Comparison of ENCODE assay signal across 1 cellular context in the genomic region with DNA sequence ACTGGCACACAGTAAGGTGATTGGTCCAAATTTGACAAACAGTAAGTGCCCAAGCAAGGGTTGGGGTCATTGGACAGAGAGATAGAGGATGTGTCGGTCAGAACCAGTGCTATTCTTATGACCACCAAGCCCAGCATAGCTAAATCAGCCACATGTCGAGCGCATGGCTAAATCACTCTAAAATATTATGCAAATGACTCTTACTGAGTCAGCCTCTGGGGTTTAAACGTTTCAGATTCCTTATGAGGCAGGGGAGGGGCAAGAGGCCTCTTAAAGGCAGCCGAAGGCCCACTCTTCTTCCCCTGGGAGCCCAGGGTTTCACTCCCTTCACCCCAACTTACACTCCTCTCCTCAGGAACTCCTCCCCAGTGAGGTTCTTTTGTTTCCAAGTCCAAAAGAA.
TF ChIP-seq lines count a peak whose summit lies in the region.

No MANE protein-coding gene starts in this region.

TF ChIP-seq in GM23338, 12 proteins besides CTCF, POLR2A, EP300 and RAD21 (continued from another document):
- no peak for TF ChIP-seq NANOG (IDR thresholded peaks at IDR 0.05; ENCODE audit: borderline replicate concordance)
- TF ChIP-seq, protein P1, sequence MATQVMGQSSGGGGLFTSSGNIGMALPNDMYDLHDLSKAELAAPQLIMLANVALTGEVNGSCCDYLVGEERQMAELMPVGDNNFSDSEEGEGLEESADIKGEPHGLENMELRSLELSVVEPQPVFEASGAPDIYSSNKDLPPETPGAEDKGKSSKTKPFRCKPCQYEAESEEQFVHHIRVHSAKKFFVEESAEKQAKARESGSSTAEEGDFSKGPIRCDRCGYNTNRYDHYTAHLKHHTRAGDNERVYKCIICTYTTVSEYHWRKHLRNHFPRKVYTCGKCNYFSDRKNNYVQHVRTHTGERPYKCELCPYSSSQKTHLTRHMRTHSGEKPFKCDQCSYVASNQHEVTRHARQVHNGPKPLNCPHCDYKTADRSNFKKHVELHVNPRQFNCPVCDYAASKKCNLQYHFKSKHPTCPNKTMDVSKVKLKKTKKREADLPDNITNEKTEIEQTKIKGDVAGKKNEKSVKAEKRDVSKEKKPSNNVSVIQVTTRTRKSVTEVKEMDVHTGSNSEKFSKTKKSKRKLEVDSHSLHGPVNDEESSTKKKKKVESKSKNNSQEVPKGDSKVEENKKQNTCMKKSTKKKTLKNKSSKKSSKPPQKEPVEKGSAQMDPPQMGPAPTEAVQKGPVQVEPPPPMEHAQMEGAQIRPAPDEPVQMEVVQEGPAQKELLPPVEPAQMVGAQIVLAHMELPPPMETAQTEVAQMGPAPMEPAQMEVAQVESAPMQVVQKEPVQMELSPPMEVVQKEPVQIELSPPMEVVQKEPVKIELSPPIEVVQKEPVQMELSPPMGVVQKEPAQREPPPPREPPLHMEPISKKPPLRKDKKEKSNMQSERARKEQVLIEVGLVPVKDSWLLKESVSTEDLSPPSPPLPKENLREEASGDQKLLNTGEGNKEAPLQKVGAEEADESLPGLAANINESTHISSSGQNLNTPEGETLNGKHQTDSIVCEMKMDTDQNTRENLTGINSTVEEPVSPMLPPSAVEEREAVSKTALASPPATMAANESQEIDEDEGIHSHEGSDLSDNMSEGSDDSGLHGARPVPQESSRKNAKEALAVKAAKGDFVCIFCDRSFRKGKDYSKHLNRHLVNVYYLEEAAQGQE (IDR thresholded peaks at IDR 0.05; ENCODE audit: unreplicated experiment) = no peak
- no peak for TF ChIP-seq ZNF331 (CRISPR knock-in tag; IDR thresholded peaks at IDR 0.05; ENCODE audit: low read depth)
- no peak for TF ChIP-seq EZH2phosphoT487 (IDR thresholded peaks at IDR 0.05; ENCODE audit: unreplicated experiment)
